Comparison of ENCODE assay signal across 8 cellular contexts in genomic region chr13:21297914-21298831, GRCh38.
DNase-seq lines count a peak whose midpoint lies in the region; ATAC-seq, FAIRE-seq and TF ChIP-seq lines count a peak whose summit lies in the region.

No MANE protein-coding gene starts in this region.

- H3F3A ChIP-seq in Loucy (ENCODE audit: low read depth) = no peaks in the 10 kb centered on the region

- no peak overlapping the region for H4K5ac ChIP-seq in H9 (ENCODE audit: insufficient read length, low read depth, low read length)

- ATAC-seq in foreskin keratinocyte = peak; percentile 94

- TF ChIP-seq EP300 in stomach (IDR thresholded peaks at IDR 0.05) = no peak

- H3K36me3 ChIP-seq in Loucy (ENCODE audit: insufficient read depth, low read length) = peaks cover 2% of the 10 kb centered on the region; the same call in 1 of the 2 replicates
- H3K36me3 ChIP-seq in stomach = peaks cover 0 to 5% (median 4%) of the 10 kb centered on the region in 4 donors

- H3K9me2 ChIP-seq in Loucy (replicated peaks; ENCODE audit: low read depth, low read length) = no peaks in the 10 kb centered on the region

- H3K23me2 ChIP-seq in H9 (ENCODE audit: insufficient read length, low read depth, low read length, poor library complexity, severe bottlenecking) = peaks cover 6% of the 10 kb centered on the region

- TF ChIP-seq CTCF in H9 (conservative IDR thresholded peaks at IDR 0.05) = peak; percentile 90
- peak; percentile 70 for TF ChIP-seq CTCF in Loucy (conservative IDR thresholded peaks at IDR 0.05; ENCODE audit: low read length)
- peak; percentile 96 for TF ChIP-seq CTCF in foreskin keratinocyte (conservative IDR thresholded peaks at IDR 0.05)
- peak; percentile 89 for TF ChIP-seq CTCF in neural crest cell (conservative IDR thresholded peaks at IDR 0.05)
- TF ChIP-seq CTCF in stomach (IDR thresholded peaks at IDR 0.05) = peak in 5 of 7 experiments; percentile 68 to 95 (median 90)

- H4K91ac ChIP-seq in H9 (ENCODE audit: insufficient read length, low read depth, low read length) = no peak overlapping the region

- FAIRE-seq in G401.6 (lab: Jason Lieb, UNC) = peak; percentile 91

- H2AFZ ChIP-seq in H9 (ENCODE audit: low read length) (no peak overlapping the region), Loucy (ENCODE audit: low read length) (peak overlapping the region; percentile 93)

- no peak overlapping the region for H2BK15ac ChIP-seq in H9 (ENCODE audit: low read depth, low read length)

- H3K56ac ChIP-seq in H9 (ENCODE audit: insufficient read length, low read depth, low read length) = no peak overlapping the region

- H3T11ph ChIP-seq in H9 (ENCODE audit: low read length) = no peak overlapping the region

- peaks cover 32 to 34% of the 10 kb centered on the region in 2 experiments for H3K4me1 Mint-ChIP-seq in H9
- peaks cover 19% of the 10 kb centered on the region for H3K4me1 Mint-ChIP-seq in neural crest cell

- no peak overlapping the region for H2BK20ac ChIP-seq in H9 (ENCODE audit: low read depth, low read length, poor library complexity, severe bottlenecking)

- no peak overlapping the region for H3K4ac ChIP-seq in H9 (ENCODE audit: low read depth, low read length)

- no peak overlapping the region for H4K8ac ChIP-seq in H9 (replicated peaks; ENCODE audit: insufficient read length, low read depth, low read length)

- peak overlapping the region; percentile 4; the same call in 1 of the 2 replicates for H3K14ac ChIP-seq in H9 (ENCODE audit: insufficient read depth, low read length)

- H3K4me3 ChIP-seq in Loucy (ENCODE audit: low read length, poor library complexity, severe bottlenecking) (peak overlapping the region; percentile 85), stomach (peak overlapping the region; percentile 83 to 96 (median 88))

- H3K23ac ChIP-seq in H9 (ENCODE audit: insufficient read length, low read depth, low read length) = no peak overlapping the region

- H3K79me2 ChIP-seq in H9 (ENCODE audit: insufficient read depth, low read length) (no peaks in the 10 kb centered on the region), Loucy (ENCODE audit: insufficient read depth, low read length) (0 out of 2 replicates have a peak, but pooled peaks cover 5% of the 10 kb centered on the region)

- H2AK5ac ChIP-seq in H9 (ENCODE audit: insufficient read length, low read length) = no peak overlapping the region

- H3K4me2 ChIP-seq in H9 (ENCODE audit: insufficient read depth, insufficient read length, low read length) = peak overlapping the region; percentile 86
- H3K4me2 ChIP-seq in Loucy (ENCODE audit: low read depth, low read length, poor library complexity, severe bottlenecking) = peak overlapping the region; percentile 78

- H3K9me3 ChIP-seq in H9 (ENCODE audit: control insufficient read depth, low read depth, low read length) (no peaks in the 10 kb centered on the region), Loucy (ENCODE audit: insufficient read depth, low read depth, low read length) (no peaks in the 10 kb centered on the region), stomach (no peaks in the 10 kb centered on the region)

- H3K27ac ChIP-seq in H9 (ENCODE audit: insufficient read length, low read depth, low read length) = no peak overlapping the region
- peak overlapping the region; percentile 49 for H3K27ac ChIP-seq in foreskin keratinocyte
- H3K27ac ChIP-seq in stomach = peak overlapping the region; percentile 72 to 88 (median 78)

- H3K9me3 Mint-ChIP-seq in H9 (no peaks in the 10 kb centered on the region; a peak in 1 of 5 replicates), neural crest cell (no peaks in the 10 kb centered on the region)

- no peaks in the 10 kb centered on the region for H3K27me3 Mint-ChIP-seq in H9 (ENCODE audit: low read depth)
- H3K27me3 Mint-ChIP-seq in neural crest cell (ENCODE audit: low read depth) = no peaks in the 10 kb centered on the region

- intact Hi-C loops in stomach (cut with DNase I; ENCODE audit: low total_unique reads) = loop anchor here (10.0 kb wide), 1 partner anchor 177 kb away; no protein-coding TSS in a partner anchor

- no peak overlapping the region for H3K18ac ChIP-seq in H9 (ENCODE audit: insufficient read length, low read depth, low read length)

- WGBS in H9 (ENCODE audit: extremely low coverage, insufficient read length, low lambda C conversion rate) = no CpG with 5 or more reads among the region's 74 CpGs
- WGBS in stomach, 5 donors = 0 to 1% (median 0%) methylated on average over 55 to 74 of the region's 74 CpGs

- TF ChIP-seq POLR2A in stomach (IDR thresholded peaks at IDR 0.05) = no peak

- H3K27me3 ChIP-seq in H9 (ENCODE audit: insufficient read depth, low read length) = no peaks in the 10 kb centered on the region
- no peaks in the 10 kb centered on the region for H3K27me3 ChIP-seq in Loucy (ENCODE audit: insufficient read depth, low read length, poor library complexity, severe bottlenecking)
- no peaks in the 10 kb centered on the region for H3K27me3 ChIP-seq in foreskin keratinocyte
- H3K27me3 ChIP-seq in stomach = no peaks in the 10 kb centered on the region

- H4K20me1 ChIP-seq in H9 (ENCODE audit: control insufficient read depth, insufficient read depth, insufficient read length) (no peaks in the 10 kb centered on the region), Loucy (ENCODE audit: insufficient read depth, low read length, poor library complexity, severe bottlenecking) (no peaks in the 10 kb centered on the region)

- no peak overlapping the region for H2BK120ac ChIP-seq in H9 (ENCODE audit: low read depth, low read length, poor library complexity, severe bottlenecking)

- H3K4me3 Mint-ChIP-seq in H9 = peak overlapping the region; percentile 92 to 96
- H3K4me3 Mint-ChIP-seq in neural crest cell = peak overlapping the region; percentile 95

- peak; percentile 93 for DNase-seq in H9
- DNase-seq in SHP77 (lab: John Stamatoyannopoulos, UW) = peak; percentile 81 to 88
- DNase-seq in activated gamma-delta T cell treated with Interleukin-2 at 50 U/mL for 16 hours = peak; percentile 78
- peak; percentile 81 to 86 for DNase-seq in foreskin keratinocyte
- peak; percentile 71 for DNase-seq in neural crest cell (ENCODE audit: low read depth, low spot score)
- peak; percentile 86 for DNase-seq in stomach

- no peak overlapping the region for H2BK5ac ChIP-seq in H9 (ENCODE audit: insufficient read length, low read length)

- H3K4me1 ChIP-seq in H9 (ENCODE audit: insufficient read depth, low read length) = no peaks in the 10 kb centered on the region
- peaks cover 16% of the 10 kb centered on the region for H3K4me1 ChIP-seq in Loucy (ENCODE audit: insufficient read depth, low read length, poor library complexity, severe bottlenecking)
- H3K4me1 ChIP-seq in foreskin keratinocyte = no peaks in the 10 kb centered on the region
- H3K4me1 ChIP-seq in stomach = peaks cover 15 to 38% (median 27%) of the 10 kb centered on the region in 4 donors

- H3K27ac Mint-ChIP-seq in H9 = peak overlapping the region in 2 of 3 experiments; percentile 47 to 82; a peak in 4 of 7 replicates
- no peak overlapping the region for H3K27ac Mint-ChIP-seq in neural crest cell (ENCODE audit: unreplicated experiment)

- no peak overlapping the region for H2BK12ac ChIP-seq in H9 (ENCODE audit: insufficient read length, low read depth, low read length)

- no peaks in the 10 kb centered on the region for H3K79me1 ChIP-seq in H9 (ENCODE audit: insufficient read depth, low read depth, low read length, poor library complexity, severe bottlenecking)

- H3K36me3 Mint-ChIP-seq in H9 (ENCODE audit: insufficient read depth in 1 of 3, low read depth in 3 of 3) = no peaks in the 10 kb centered on the region
- no peaks in the 10 kb centered on the region for H3K36me3 Mint-ChIP-seq in neural crest cell (ENCODE audit: low read depth)

- H3K9ac ChIP-seq in H9 (ENCODE audit: extremely low read depth, insufficient read length, low read length) (peak overlapping the region; percentile 27), Loucy (ENCODE audit: low read depth, low read length, poor library complexity, severe bottlenecking) (peak overlapping the region; percentile 60)
